8 cellular contexts compared by ENCODE assay signal in genomic region chr3:51974963-51975856, GRCh38. TPM values are rescaled to one million over a fixed set of nuclear protein-coding genes. Genes with fewer than 3 reads are reported as not detected.
A peak's percentile ranks its signal among the peaks of the same experiment; 100 is the strongest.
DNase-seq lines count a peak whose midpoint lies in the region; ATAC-seq and TF ChIP-seq lines count a peak whose summit lies in the region.

ABHD14A (plus strand) TSS chr3:51975064; CDS start chr3:51975136, 72 bp downstream.

- H3K36me3 ChIP-seq in HUES48 (ENCODE audit: control insufficient read depth, insufficient read depth, low read length) (no peaks in the 10 kb centered on the region), SK-N-SH (replicated peaks in 1 of 2; ENCODE audit: control insufficient read depth in 1 of 2, insufficient read depth in 2 of 2, low read length in 1 of 2) (peaks cover 0 to 2% of the 10 kb centered on the region in 2 experiments), upper lobe of right lung (no peaks in the 10 kb centered on the region)

- H3K27ac Mint-ChIP-seq in activated naive CD8-positive, alpha-beta T cell treated with anti-CD3 and anti-CD28 coated beads, Interleukin-2, amount 10 ng/mL, durations not matched to agents 7 days and 5 days = peak within 1 kb of the TSS; percentile 90
- H3K27ac Mint-ChIP-seq in osteocyte (ENCODE audit: unreplicated experiment) = peak within 1 kb of the TSS; percentile 93

- H3K9me2 ChIP-seq in SK-N-SH = no peaks in the 10 kb centered on the region

- ATAC-seq in GM19351 (IDR thresholded peaks at IDR 0.05; ENCODE audit: unreplicated experiment) = peak; percentile 66
- peak; percentile 75 for ATAC-seq in activated naive CD8-positive, alpha-beta T cell treated with anti-CD3 and anti-CD28 coated beads, Interleukin-2, amount 10 ng/mL, durations not matched to agents 7 days and 5 days (ENCODE audit: low read depth)
- peak; percentile 82 for ATAC-seq in Right ventricle myocardium inferior
- ATAC-seq in upper lobe of right lung = peak; percentile 82

- H3K36me3 Mint-ChIP-seq in activated naive CD8-positive, alpha-beta T cell treated with anti-CD3 and anti-CD28 coated beads, Interleukin-2, amount 10 ng/mL, durations not matched to agents 7 days and 5 days = no peaks in the 10 kb centered on the region
- no peaks in the 10 kb centered on the region for H3K36me3 Mint-ChIP-seq in osteocyte (ENCODE audit: unreplicated experiment)

- H3K27me3 Mint-ChIP-seq in activated naive CD8-positive, alpha-beta T cell treated with anti-CD3 and anti-CD28 coated beads, Interleukin-2, amount 10 ng/mL, durations not matched to agents 7 days and 5 days = no peaks in the 10 kb centered on the region
- no peaks in the 10 kb centered on the region for H3K27me3 Mint-ChIP-seq in osteocyte (ENCODE audit: unreplicated experiment)

- peaks cover 14% of the 10 kb centered on the region for H3K79me2 ChIP-seq in SK-N-SH (ENCODE audit: insufficient read depth)

- peaks cover 16% of the 10 kb centered on the region for H3K4me1 ChIP-seq in HUES48 (ENCODE audit: control insufficient read depth, insufficient read depth, low read length)
- H3K4me1 ChIP-seq in SK-N-SH (ENCODE audit: control insufficient read depth in 1 of 2, insufficient read depth in 2 of 2, low read depth in 1 of 2, low read length in 1 of 2) = peaks cover 7 to 30% of the 10 kb centered on the region in 2 experiments
- peaks cover 21% of the 10 kb centered on the region for H3K4me1 ChIP-seq in upper lobe of right lung

- TF ChIP-seq EP300 in SK-N-SH (IDR thresholded peaks at IDR 0.05; ENCODE audit: borderline replicate concordance in 1 of 2, low read depth in 1 of 2, low read length in 1 of 2) = no peak

- intact Hi-C loops in Right ventricle myocardium inferior (cut with DNase I) = loop anchor here (1.0 to 10.0 kb wide), 2 partner anchors 33 to 430 kb away; partner anchors contain the start of gene PARP3
- intact Hi-C loops in upper lobe of right lung (cut with DNase I) = no loop called here

- peaks cover 30% of the 10 kb centered on the region for H3K27me3 ChIP-seq in HUES48 (ENCODE audit: control insufficient read depth, insufficient read depth, low read length)
- H3K27me3 ChIP-seq in SK-N-SH (ENCODE audit: insufficient read depth) = no peaks in the 10 kb centered on the region
- H3K27me3 ChIP-seq in upper lobe of right lung = no peaks in the 10 kb centered on the region

- no peak for TF ChIP-seq RAD21 in SK-N-SH (IDR thresholded peaks at IDR 0.05; ENCODE audit: low read length)

- H2AFZ ChIP-seq in SK-N-SH (ENCODE audit: low read depth) = peak within 1 kb of the TSS; percentile 95

- no peaks in the 10 kb centered on the region for H3K9me3 ChIP-seq in HUES48 (ENCODE audit: control insufficient read depth, insufficient read depth, low read length)
- no peaks in the 10 kb centered on the region for H3K9me3 ChIP-seq in SK-N-SH
- H3K9me3 ChIP-seq in upper lobe of right lung = no peaks in the 10 kb centered on the region

- H3F3A ChIP-seq in SK-N-SH (replicated peaks; ENCODE audit: insufficient read depth) = peaks cover 18% of the 10 kb centered on the region

- peak within 1 kb of the TSS; percentile 64 for H3K4me3 ChIP-seq in HUES48 (ENCODE audit: low read depth, low read length)
- H3K4me3 ChIP-seq in SK-N-SH (ENCODE audit: low read depth in 2 of 2, low read length in 1 of 2) = peak within 1 kb of the TSS; percentile 53 to 85
- H3K4me3 ChIP-seq in upper lobe of right lung = peak within 1 kb of the TSS; percentile 72

- no peak within 1 kb of the TSS for H3K27ac ChIP-seq in HUES48 (ENCODE audit: low read depth, low read length)
- peak within 1 kb of the TSS; percentile 63 to 90; a peak in 3 of 4 replicates for H3K27ac ChIP-seq in SK-N-SH (ENCODE audit: low read depth in 2 of 2, low read length in 1 of 2)
- H3K27ac ChIP-seq in upper lobe of right lung = peak within 1 kb of the TSS; percentile 93

- TF ChIP-seq CTCF in SK-N-SH (IDR thresholded peaks at IDR 0.05) (no peak), osteocyte (IDR thresholded peaks at IDR 0.05) (no peak), upper lobe of right lung (IDR thresholded peaks at IDR 0.05) (no peak)

- peaks cover 29% of the 10 kb centered on the region for H3K4me1 Mint-ChIP-seq in activated naive CD8-positive, alpha-beta T cell treated with anti-CD3 and anti-CD28 coated beads, Interleukin-2, amount 10 ng/mL, durations not matched to agents 7 days and 5 days
- H3K4me1 Mint-ChIP-seq in osteocyte (ENCODE audit: unreplicated experiment) = peaks cover 21% of the 10 kb centered on the region

- CTCF ChIA-PET in SK-N-SH (lab: Yijun Ruan, JAX) = interaction anchor here (0.7 to 5.1 kb wide), 15 partner anchors 8 to 245 kb away, joined by 3 to 84 read pairs (median 12); partner anchors contain the start of genes ACY1, GPR62, PARP3 and RRP9

- no peaks in the 10 kb centered on the region for H3K9me3 Mint-ChIP-seq in activated naive CD8-positive, alpha-beta T cell treated with anti-CD3 and anti-CD28 coated beads, Interleukin-2, amount 10 ng/mL, durations not matched to agents 7 days and 5 days
- H3K9me3 Mint-ChIP-seq in osteocyte (ENCODE audit: unreplicated experiment) = no peaks in the 10 kb centered on the region

- H3K9ac ChIP-seq in HUES48 (ENCODE audit: low read depth, low read length) (no peak within 1 kb of the TSS), SK-N-SH (peak within 1 kb of the TSS; percentile 85)

- H4K20me1 ChIP-seq in SK-N-SH (ENCODE audit: insufficient read depth) = no peaks in the 10 kb centered on the region

- H3K4me2 ChIP-seq in SK-N-SH = peak within 1 kb of the TSS; percentile 100

- DNase-seq in C1 segment of cervical spinal cord (lab: John Stamatoyannopoulos, UW) (peak in 12 of 14 donors; percentile 34 to 86 (median 62)), SK-N-SH (peak; percentile 92), Right ventricle myocardium inferior (ENCODE audit: missing footprints) (peak; percentile 89), osteocyte (ENCODE audit: extremely low spot score, unreplicated experiment) (no peak), upper lobe of right lung (peak; percentile 90)
- DNase-seq in activated naive CD8-positive, alpha-beta T cell treated with anti-CD3 and anti-CD28 coated beads, Interleukin-2, amount 10 ng/mL, durations not matched to agents 7 days and 5 days = peak; percentile 83

- POLR2A ChIA-PET in SK-N-SH (lab: Yijun Ruan, JAX) = interaction anchor here (0.6 to 3.0 kb wide), 4 partner anchors 8 to 20 kb away, joined by 3 to 20 read pairs (median 4); partner anchors contain the start of genes ACY1 and RPL29
- POLR2A ChIA-PET in activated naive CD8-positive, alpha-beta T cell treated with anti-CD3 and anti-CD28 coated beads, Interleukin-2, amount 10 ng/mL, durations not matched to agents 7 days and 5 days (lab: Charles Lee) = interaction anchor here (1.8 to 3.4 kb wide), 5 partner anchors 7 to 81 kb away, joined by 4 to 41 read pairs (median 7); partner anchors contain the start of genes ACY1, DUSP7, PARP3 and RRP9

- 2% methylated on average over 51 of the region's 63 CpGs for WGBS in SK-N-SH (ENCODE audit: low lambda C conversion rate)

- peak within 1 kb of the TSS; percentile 89 for H3K4me3 Mint-ChIP-seq in activated naive CD8-positive, alpha-beta T cell treated with anti-CD3 and anti-CD28 coated beads, Interleukin-2, amount 10 ng/mL, durations not matched to agents 7 days and 5 days
- H3K4me3 Mint-ChIP-seq in osteocyte (ENCODE audit: unreplicated experiment) = peak within 1 kb of the TSS; percentile 95

TF ChIP-seq in SK-N-SH, 30 proteins besides CTCF, POLR2A, EP300 and RAD21 (continues in another document):
- peak; percentile 16 for TF ChIP-seq CHD2 (IDR thresholded peaks at IDR 0.05; ENCODE audit: low read length, partially characterized antibody)
- 0 out of 2 replicates have a peak, but pooled peaks have one; percentile 20 for TF ChIP-seq SIN3A (IDR thresholded peaks at IDR 0.05; ENCODE audit: borderline replicate concordance, low read depth, low read length)
- no peak for TF ChIP-seq FOXJ3 (CRISPR knock-in tag; IDR thresholded peaks at IDR 0.05)
- TF ChIP-seq TCF12 (IDR thresholded peaks at IDR 0.05) = no peak
- TF ChIP-seq ELF1 (IDR thresholded peaks at IDR 0.05) = no peak
- TF ChIP-seq PBX3 (IDR thresholded peaks at IDR 0.05) = 0 out of 2 replicates have a peak, but pooled peaks have one; percentile 9
- TF ChIP-seq USF1 (IDR thresholded peaks at IDR 0.05; ENCODE audit: borderline replicate concordance, low read depth) = no peak
- TF ChIP-seq FOSL2 (IDR thresholded peaks at IDR 0.05; ENCODE audit: borderline replicate concordance, low read depth) = no peak

RNA-seq across cellular contexts. Expression of gene ABHD14A, which starts in this region (rescaled TPM):
- 22.1 and 31.5 TPM in 2 replicates for polyA plus RNA-seq in SK-N-SH (2012; rRNA removed)
- polyA plus RNA-seq in SK-N-SH (2012; cell fraction: cytosol; rRNA removed) = 18.6 and 24.8 TPM in 2 replicates
- 13.5 and 18.1 TPM in 2 replicates for polyA plus RNA-seq in SK-N-SH (2012; cell fraction: nucleus; rRNA removed)
- 10 to 100 TPM; 11.3 to 15.9 TPM for total RNA-seq in activated naive CD8-positive, alpha-beta T cell treated with anti-CD3 and anti-CD28 coated beads, Interleukin-2, amount 10 ng/mL, durations not matched to agents 7 days and 5 days
- 31.5 TPM for total RNA-seq in Right ventricle myocardium inferior
- total RNA-seq in osteocyte = 12.2 and 14.6 TPM in 2 replicates
- total RNA-seq in upper lobe of right lung = 17.9 TPM
